8 cellular contexts compared by ENCODE assay signal in genomic region chr20:44576297-44576696, GRCh38. TPM values are rescaled to one million over a fixed set of nuclear protein-coding genes. Genes with fewer than 3 reads are reported as not detected.
DNase-seq lines count a peak whose midpoint lies in the region; ATAC-seq and TF ChIP-seq lines count a peak whose summit lies in the region.

No MANE protein-coding gene starts in this region.

- peak; percentile 67 for TF ChIP-seq CTCF in Panc1 (IDR thresholded peaks at IDR 0.05)
- TF ChIP-seq CTCF in fibroblast of pulmonary artery (IDR thresholded peaks at IDR 0.05; ENCODE audit: low read length, missing control alignments): peak; percentile 48

- DNase-seq in SIG-M5 treated with dmso at 0.1 percent for 504 hours (lab: John Stamatoyannopoulos, UW; ENCODE audit: unreplicated experiment) (peak; percentile 82), SIG-M5 (lab: John Stamatoyannopoulos, UW) (no peak), Panc1 (ENCODE audit: low read depth, low spot score) (no peak), fibroblast of pulmonary artery (ENCODE audit: low read depth) (peak; percentile 67)
- DNase-seq in stimulated activated naive CD8-positive, alpha-beta T cell treated with anti-CD3 and anti-CD28 coated beads, Interleukin-15, amount 100 ng/mL, for 72 hours: no peak

- no peaks in the 10 kb centered on the region for H3K9me3 ChIP-seq in Panc1 (ENCODE audit: control insufficient read depth, insufficient read depth, low read depth, low read length)

- in situ Hi-C loops in Panc1 (cut with HindIII; ENCODE audit: low pct_unique_long_range_greater_than_20kb, low sequenced_read_pairs): no loop called here

- CTCF ChIA-PET in Panc1 (lab: Charles Lee): interaction anchor here (0.6 to 2.0 kb wide), 5 partner anchors 32 to 209 kb away, joined by 3 to 10 read pairs (median 4); no protein-coding TSS in a partner anchor

- no peak overlapping the region for H3K4me3 ChIP-seq in Panc1 (ENCODE audit: low read depth in 2 of 2, low read length in 2 of 2)
- no peak overlapping the region for H3K4me3 ChIP-seq in fibroblast of pulmonary artery (replicated peaks; ENCODE audit: low read depth, low read length)

- H3K4me3 Mint-ChIP-seq in stimulated activated naive CD8-positive, alpha-beta T cell treated with anti-CD3 and anti-CD28 coated beads, Interleukin-15, amount 100 ng/mL, for 72 hours: no peak overlapping the region

- H3K4me1 Mint-ChIP-seq in stimulated activated naive CD8-positive, alpha-beta T cell treated with anti-CD3 and anti-CD28 coated beads, Interleukin-15, amount 100 ng/mL, for 72 hours: peaks cover 19% of the 10 kb centered on the region

- no peaks in the 10 kb centered on the region for H3K9me3 Mint-ChIP-seq in stimulated activated naive CD8-positive, alpha-beta T cell treated with anti-CD3 and anti-CD28 coated beads, Interleukin-15, amount 100 ng/mL, for 72 hours

- no TSS peak for BruUV-seq in Panc1 (replicated peaks; lab: Mats Ljungman, UMichigan)

- peaks cover 63% of the 10 kb centered on the region for H3K4me1 ChIP-seq in Panc1 (ENCODE audit: control insufficient read depth, insufficient read depth, low read length)

- H3K36me3 ChIP-seq in Panc1 (ENCODE audit: control insufficient read depth, insufficient read depth, low read length): no peaks in the 10 kb centered on the region

- intact Hi-C loops in Panc1 (cut with micrococcal nuclease; ENCODE audit: unreplicated experiment): no loop called here

- H3K27ac Mint-ChIP-seq in stimulated activated naive CD8-positive, alpha-beta T cell treated with anti-CD3 and anti-CD28 coated beads, Interleukin-15, amount 100 ng/mL, for 72 hours: peak overlapping the region; percentile 71 to 80

- peak; percentile 43 for ATAC-seq in Panc1
- ATAC-seq in stimulated activated naive CD8-positive, alpha-beta T cell treated with anti-CD3 and anti-CD28 coated beads, Interleukin-15, amount 100 ng/mL, for 72 hours: no peak
- no peak for ATAC-seq in GM21825 (IDR thresholded peaks at IDR 0.05; ENCODE audit: unreplicated experiment)
- ATAC-seq in HG03159 (IDR thresholded peaks at IDR 0.05; ENCODE audit: unreplicated experiment): no peak
- ATAC-seq in GM18498 (IDR thresholded peaks at IDR 0.05; ENCODE audit: unreplicated experiment): no peak

- POLR2A ChIA-PET in Panc1 (lab: Charles Lee): interaction anchor here (0.6 kb wide), 1 partner anchor 105 kb away, joined by 5 read pairs; no protein-coding TSS in a partner anchor

- no peaks in the 10 kb centered on the region for H3K27me3 Mint-ChIP-seq in stimulated activated naive CD8-positive, alpha-beta T cell treated with anti-CD3 and anti-CD28 coated beads, Interleukin-15, amount 100 ng/mL, for 72 hours

- peak overlapping the region; percentile 78 for H3K27ac ChIP-seq in Panc1 (ENCODE audit: low read length)

- no peaks in the 10 kb centered on the region for H3K27me3 ChIP-seq in Panc1 (ENCODE audit: control insufficient read depth, insufficient read depth, low read length)

RNA-seq across cellular contexts. Expression of gene PKIG, which starts 6.1 kb away (rescaled TPM):
- total RNA-seq in Panc1 (2021; ENCODE audit: unreplicated experiment): 66.3 TPM
- 91.5 TPM for polyA plus RNA-seq in Panc1 (2012; ENCODE audit: insufficient read length)

RNA-seq across cellular contexts. Expression of gene SERINC3, which starts 54.4 kb away (rescaled TPM):
- total RNA-seq in Panc1 (2021; ENCODE audit: unreplicated experiment): 76.4 TPM
- polyA plus RNA-seq in Panc1 (2012; ENCODE audit: insufficient read length): 90.5 TPM

Comparison
In these comparisons a context has a peak if more than half of its experiments do, and no peak if none do; other contexts are left out.
1. DNase-seq: peak in SIG-M5 treated with dmso at 0.1 percent for 504 hours (single experiment) and fibroblast of pulmonary artery (single experiment); none in SIG-M5 (single experiment), Panc1 (single experiment) and stimulated activated naive CD8-positive, alpha-beta T cell treated with anti-CD3 and anti-CD28 coated beads, Interleukin-15, amount 100 ng/mL, for 72 hours (0 of 2).